In genomic region chr12:34373926-34374325, GRCh38 we compare ENCODE assay signal across 29 cellular contexts.
"Had no signal": no experiment of that assay in that cellular context is flagged by ENCODE, and none has a peak within 500 bp of the region (broad histone marks: within the 10 kb centered on the region; RNA-seq: fewer than 3 reads in every experiment).

No MANE protein-coding gene starts in this region.

- H3K27ac Mint-ChIP-seq: dendritic cell treated with granulocyte-macrophage colony-stimulating factor and Interleukin-4, amounts not matched to agents 40 ng/mL and 50 ng/mL, for 4 days; effector memory CD8-positive, alpha-beta T cell; endodermal cell had no signal

- H3K4me1 Mint-ChIP-seq: endodermal cell had no signal

- DNase-seq: colonic mucosa; cortex of kidney; dermis blood vessel endothelial cell; dorsolateral prefrontal cortex; effector CD4-positive, alpha-beta T cell; effector CD8-positive, alpha-beta T cell; effector memory CD4-positive, alpha-beta T cell; effector memory CD8-positive, alpha-beta T cell; endodermal cell; erythroblast; esophagus squamous epithelium; foreskin fibroblast; foreskin keratinocyte; foreskin melanocyte; gastrocnemius medialis; glutamatergic neuron; head of caudate nucleus; heart left ventricle; heart right ventricle had no signal

- H3K79me2 ChIP-seq: hepatocyte had no signal

- H3K4me3 Mint-ChIP-seq: dendritic cell treated with granulocyte-macrophage colony-stimulating factor and Interleukin-4, amounts not matched to agents 40 ng/mL and 50 ng/mL, for 4 days; effector memory CD8-positive, alpha-beta T cell; endodermal cell had no signal

- H3K27ac ChIP-seq: colonic mucosa, coronary artery, dorsolateral prefrontal cortex, epithelial cell of prostate, esophagus muscularis mucosa, esophagus squamous epithelium, foreskin keratinocyte, gastrocnemius medialis, gastroesophageal sphincter, heart left ventricle, heart right ventricle, hepatocyte had no signal

- FAIRE-seq: endometrium, endothelial cell of umbilical vein, frontal cortex had no signal

- H3K4me3 ChIP-seq: colonic mucosa, coronary artery, dorsolateral prefrontal cortex, esophagus muscularis mucosa, esophagus squamous epithelium, gastrocnemius medialis, gastroesophageal sphincter, heart left ventricle, heart right ventricle, hepatocyte had no signal

- H3K27me3 Mint-ChIP-seq: dendritic cell treated with granulocyte-macrophage colony-stimulating factor and Interleukin-4, amounts not matched to agents 40 ng/mL and 50 ng/mL, for 4 days; effector memory CD8-positive, alpha-beta T cell had no signal

- ATAC-seq: effector memory CD8-positive, alpha-beta T cell; esophagus mucosa; foreskin keratinocyte; gastrocnemius medialis; gastroesophageal sphincter; heart left ventricle; heart right ventricle had no signal

- H2AFZ ChIP-seq: hepatocyte had no signal

- H3K4me1 ChIP-seq: colonic mucosa, esophagus muscularis mucosa, esophagus squamous epithelium, foreskin keratinocyte, gastrocnemius medialis, gastroesophageal sphincter, heart left ventricle, heart right ventricle had no signal

- H3K27me3 ChIP-seq: colonic mucosa, esophagus squamous epithelium, foreskin keratinocyte, gastrocnemius medialis, hepatocyte had no signal

- H3K4me2 ChIP-seq: hepatocyte had no signal

- H3K9me3 ChIP-seq: colonic mucosa, gastrocnemius medialis had no signal

- H3K36me3 ChIP-seq: colonic mucosa, esophagus muscularis mucosa, esophagus squamous epithelium, gastrocnemius medialis, gastroesophageal sphincter, heart left ventricle, heart right ventricle had no signal
